ENCODE assay signal across 1 cellular context in the genomic region with DNA sequence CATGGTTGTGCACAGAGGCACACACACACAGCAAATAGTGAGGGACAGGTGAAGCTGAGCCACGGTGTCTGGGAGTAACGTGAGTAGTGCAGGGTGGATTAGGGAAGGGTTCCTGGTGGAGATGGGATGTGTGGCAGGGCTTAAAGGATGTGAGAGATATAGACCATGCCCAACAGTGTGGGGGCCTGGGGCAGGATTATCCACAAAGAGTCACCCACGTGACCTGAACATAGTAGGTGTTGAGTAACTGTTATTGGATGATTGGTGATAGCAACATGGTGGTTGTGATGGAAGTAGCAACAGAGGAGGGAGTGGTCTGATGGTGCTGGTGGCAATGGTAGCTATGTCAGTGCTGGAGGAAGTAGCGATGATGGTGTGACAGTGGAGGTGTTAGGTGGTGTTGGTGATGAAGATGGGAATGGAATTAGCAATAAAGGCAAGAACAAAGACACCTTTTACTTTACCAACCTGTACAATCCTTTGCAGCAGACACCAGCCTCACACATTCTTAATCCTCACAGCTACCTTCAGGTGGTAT.
TF ChIP-seq lines count a peak whose summit lies in the region.

No MANE protein-coding gene starts in this region.

TF ChIP-seq in K562, 482 proteins besides CTCF, POLR2A, EP300 and RAD21 (continued from another document):
- TF ChIP-seq EHMT2 (IDR thresholded peaks at IDR 0.05), result peak; percentile 27; the same call in 1 of the 2 replicates
- TF ChIP-seq ZEB2 (IDR thresholded peaks at IDR 0.05), result no peak
- TF ChIP-seq, protein P1, sequence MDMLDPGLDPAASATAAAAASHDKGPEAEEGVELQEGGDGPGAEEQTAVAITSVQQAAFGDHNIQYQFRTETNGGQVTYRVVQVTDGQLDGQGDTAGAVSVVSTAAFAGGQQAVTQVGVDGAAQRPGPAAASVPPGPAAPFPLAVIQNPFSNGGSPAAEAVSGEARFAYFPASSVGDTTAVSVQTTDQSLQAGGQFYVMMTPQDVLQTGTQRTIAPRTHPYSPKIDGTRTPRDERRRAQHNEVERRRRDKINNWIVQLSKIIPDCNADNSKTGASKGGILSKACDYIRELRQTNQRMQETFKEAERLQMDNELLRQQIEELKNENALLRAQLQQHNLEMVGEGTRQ (CRISPR knock-in tag; IDR thresholded peaks at IDR 0.05), result peak; percentile 43
- peak; percentile 65; the same call in 1 of the 2 replicates for TF ChIP-seq ZKSCAN1 (IDR thresholded peaks at IDR 0.05; ENCODE audit: low read depth, low read length)
TF ChIP-seq in K562: peak in this region for 4.
